In the genomic region with DNA sequence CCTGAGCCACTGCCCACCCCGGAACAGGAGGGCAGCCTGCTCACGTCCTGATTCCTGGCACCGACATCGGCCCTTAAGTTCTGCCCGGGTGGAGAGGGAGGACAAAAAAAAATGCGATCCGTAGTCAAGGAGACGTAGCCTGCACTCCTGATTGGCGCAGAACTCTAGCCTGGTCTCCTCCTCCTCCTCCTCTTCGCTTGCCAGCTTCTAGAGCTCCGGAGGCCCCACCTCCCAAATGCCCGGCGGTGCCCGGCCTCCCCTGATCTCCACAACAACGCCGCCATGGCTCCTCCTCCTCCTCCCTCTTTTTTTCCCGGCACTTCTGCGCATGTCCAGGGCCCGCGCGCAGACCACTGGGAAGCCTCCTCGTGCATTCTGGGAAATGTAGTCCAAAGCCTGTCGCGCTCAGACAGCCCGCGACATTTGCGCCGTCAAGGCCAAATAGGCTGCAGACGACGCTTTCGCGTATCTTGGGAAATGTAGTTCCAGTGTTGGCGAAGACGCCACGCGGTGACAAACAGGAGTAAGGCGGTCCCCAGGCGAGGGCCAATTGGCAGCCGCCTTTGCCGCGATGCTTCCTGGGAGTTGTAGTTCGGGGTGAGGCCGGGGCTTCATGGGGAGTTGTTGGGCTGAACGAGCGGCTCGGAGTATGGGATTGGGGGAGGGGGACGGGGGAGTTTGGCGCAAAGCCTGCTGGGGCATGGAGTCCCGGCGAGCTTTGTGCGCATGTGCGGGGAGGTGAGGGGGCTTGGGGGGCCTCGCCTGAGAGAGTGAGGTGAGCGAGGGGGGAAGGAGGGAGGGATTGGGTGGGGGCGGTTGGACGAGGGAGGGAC, we compare ENCODE assay signal across 8 cellular contexts. TPM values are rescaled to one million over a fixed set of nuclear protein-coding genes. Genes with fewer than 3 reads are reported as not detected.
DNase-seq lines count a peak whose midpoint lies in the region; ATAC-seq, FAIRE-seq and TF ChIP-seq lines count a peak whose summit lies in the region.

A gene (plus strand): TSS at position 705 of the 833 bp plus-strand sequence. CDS start 5,625 bp downstream, outside the sequence.

- TF ChIP-seq POLR2A in GM12892 (IDR thresholded peaks at IDR 0.05; ENCODE audit: low read depth, low read length) (peak; percentile 55; the same call in 1 of the 2 replicates), heart left ventricle (IDR thresholded peaks at IDR 0.05) (peak in 1 of 2 donors; percentile 61), upper lobe of left lung (IDR thresholded peaks at IDR 0.05) (peak in 2 of 4 donors; percentile 42 to 74)

- 0 to 1% (median 1%) methylated on average over 45 to 56 of the region's 56 CpGs for WGBS in heart left ventricle, 4 donors
- 1% methylated on average over 24 to 48 of the region's 56 CpGs for WGBS in upper lobe of left lung, 2 donors

- peaks cover 0 to 28% (median 12%) of the 10 kb centered on the region in 12 donors for H3K4me1 ChIP-seq in heart left ventricle
- peaks cover 33 to 74% (median 48%) of the 10 kb centered on the region in 4 donors for H3K4me1 ChIP-seq in upper lobe of left lung

- H3K9me3 ChIP-seq in heart left ventricle (no peaks in the 10 kb centered on the region), upper lobe of left lung (no peaks in the 10 kb centered on the region)

- H3K4me3 ChIP-seq in heart left ventricle, result peak within 1 kb of the TSS; percentile 31 to 87 (median 68)
- H3K4me3 ChIP-seq in upper lobe of left lung, result peak within 1 kb of the TSS; percentile 36 to 68 (median 59)

- H3K36me3 ChIP-seq in heart left ventricle (no peaks in the 10 kb centered on the region), upper lobe of left lung (no peaks in the 10 kb centered on the region)

- DNase-seq in GM12892 (ENCODE audit: insufficient read length) (peak; percentile 99), NCI-H146 (lab: John Stamatoyannopoulos, UW) (peak; percentile 100), amniotic epithelial cell (ENCODE audit: low read depth) (peak; percentile 100), heart left ventricle (peak; percentile 99 to 100 (median 99)), pons (ENCODE audit: low spot score) (peak; percentile 100), upper lobe of left lung (peak; percentile 96 to 99)

- TF ChIP-seq EP300 in upper lobe of left lung (IDR thresholded peaks at IDR 0.05), result peak in 1 of 4 donors; percentile 52

- H3K27me3 ChIP-seq in heart left ventricle (no peaks in the 10 kb centered on the region), upper lobe of left lung (no peaks in the 10 kb centered on the region)

- intact Hi-C loops in T-helper 1 cell treated with Interleukin-12 subunit alpha and Interleukin-12 subunit beta and Interleukin-4 antibody, amounts not matched to agents 30 ng/mL and 1 ng/mL, for 36 hours (cut with micrococcal nuclease), result loop anchor here (1.0 to 5.0 kb wide), 14 partner anchors 19 to 1981 kb away; a partner anchor contains a TSS
- intact Hi-C loops in heart left ventricle (cut with DNase I), result loop anchor here in 6 of 10 donors (1.0 to 5.0 kb wide), 4 partner anchors 18 to 33 kb away; a partner anchor contains a TSS

- peak; percentile 99 for FAIRE-seq in GM12892 (lab: Jason Lieb, UNC)

- peak within 1 kb of the TSS; percentile 67 to 95 (median 86) for H3K27ac ChIP-seq in heart left ventricle
- peak within 1 kb of the TSS; percentile 83 to 95 (median 89) for H3K27ac ChIP-seq in upper lobe of left lung

- no peak for TF ChIP-seq CTCF in heart left ventricle (IDR thresholded peaks at IDR 0.05)
- peak in 2 of 6 experiments; percentile 24 to 35 for TF ChIP-seq CTCF in upper lobe of left lung (IDR thresholded peaks at IDR 0.05)

- ATAC-seq in HG02852 (IDR thresholded peaks at IDR 0.05; ENCODE audit: unreplicated experiment) (peak; percentile 85), heart left ventricle (peak; percentile 93 to 95 (median 94)), upper lobe of left lung (ENCODE audit: low FRiP score in 2 of 2) (peak; percentile 94 to 96)

RNA-seq across cellular contexts. Expression of the gene that starts here (rescaled TPM):
- 6.4 TPM for polyA plus RNA-seq in GM12892 (2012; ENCODE audit: missing spikeins)
- total RNA-seq in T-helper 1 cell treated with Interleukin-12 subunit alpha and Interleukin-12 subunit beta and Interleukin-4 antibody, amounts not matched to agents 30 ng/mL and 1 ng/mL, for 36 hours, result 27.4 and 39.6 TPM in 2 replicates
- total RNA-seq in heart left ventricle (10 to 100 TPM; 14.8 to 35.8 (median 20.1) TPM), upper lobe of left lung (100 to 1,000 TPM in 2 of 6 donors, 10 to 100 TPM in 4; 29.2 to 131 (median 61.3) TPM)
- polyA plus RNA-seq in heart left ventricle, result 10 to 100 TPM; 15.9 to 21.4 TPM

Comparison
In these comparisons a context has a peak if more than half of its experiments do, and no peak if none do; other contexts are left out.
1. Peak in every context shown above with its lines: DNase-seq, ATAC-seq, H3K4me3 ChIP-seq and H3K27ac ChIP-seq.